ENCODE assay signal across 17 cellular contexts in genomic region chr17:79176792-79177601, GRCh38.
DNase-seq lines count a peak whose midpoint lies in the region; ATAC-seq, FAIRE-seq and TF ChIP-seq lines count a peak whose summit lies in the region.
"Had no signal": no experiment of that assay in that cellular context is flagged by ENCODE, and none has a peak within 500 bp of the region (broad histone marks: within the 10 kb centered on the region; RNA-seq: fewer than 3 reads in every experiment).

No MANE protein-coding gene starts in this region.

- H3K36me3 ChIP-seq in GM23338 (ENCODE audit: insufficient read depth): no peaks in the 10 kb centered on the region
- H3K36me3 ChIP-seq: SJSA1 had no signal

- ATAC-seq in GM23338: peak; percentile 35

- peaks cover 15% of the 10 kb centered on the region for H3K4me1 Mint-ChIP-seq in GM23338

- H3K9me3 Mint-ChIP-seq in GM23338: no peaks in the 10 kb centered on the region
- H3K9me3 Mint-ChIP-seq: CD4-positive, CD25-positive, alpha-beta regulatory T cell had no signal

- H3K36me3 Mint-ChIP-seq in GM23338 (ENCODE audit: low read depth): no peaks in the 10 kb centered on the region
- H3K36me3 Mint-ChIP-seq: CD4-positive, CD25-positive, alpha-beta regulatory T cell had no signal

- no peak overlapping the region for H3K4me3 Mint-ChIP-seq in GM23338
- H3K4me3 Mint-ChIP-seq: CD4-positive, CD25-positive, alpha-beta regulatory T cell had no signal

- no peak overlapping the region; the same call in 1 of the 2 replicates for H3K27ac Mint-ChIP-seq in GM23338
- H3K27ac Mint-ChIP-seq: CD4-positive, CD25-positive, alpha-beta regulatory T cell had no signal

- H3K27ac ChIP-seq in GM23338 (ENCODE audit: low read depth): no peak overlapping the region
- H3K27ac ChIP-seq: SJSA1 had no signal

- no peak overlapping the region for H3K4me3 ChIP-seq in GM23338
- H3K4me3 ChIP-seq: SJSA1 had no signal

- H3K9me2 ChIP-seq in GM23338 (ENCODE audit: insufficient read depth): no peaks in the 10 kb centered on the region

- no peaks in the 10 kb centered on the region for H4K20me1 ChIP-seq in GM23338 (replicated peaks; ENCODE audit: insufficient read depth)

- FAIRE-seq in RCC 7860 (lab: Jason Lieb, UNC): no peak
- FAIRE-seq: G401.6 had no signal

- DNase-seq in A172 (ENCODE audit: low spot score) (peak; percentile 52), GM23338 (ENCODE audit: low spot score) (no peak), RCC 7860 (ENCODE audit: low spot score) (peak; percentile 15), iPS-NIHi11 (ENCODE audit: low spot score) (peak; percentile 55), foreskin melanocyte (no peak), CD1c-positive myeloid dendritic cell (ENCODE audit: extremely low spot score) (no peak), NCI-H2029 (lab: John Stamatoyannopoulos, UW) (no peak)
- DNase-seq: ACHN; CD4-positive, CD25-positive, alpha-beta regulatory T cell; KBM-7; MV-4-11; NCI-H2081; NCI-H510A treated with DMSO at 0.1 percent for 48 hours; NK-92 treated with Interleukin-12 subunit alpha and Interleukin-12 subunit beta, amount 100 ng/mL, for 24 hours; OCI-M1 had no signal

- H3K4me1 ChIP-seq in GM23338 (ENCODE audit: insufficient read depth): no peaks in the 10 kb centered on the region
- H3K4me1 ChIP-seq: SJSA1 had no signal

- peaks cover 15% of the 10 kb centered on the region for H3K27me3 Mint-ChIP-seq in GM23338 (ENCODE audit: insufficient read depth, low read depth, poor library complexity)

- no peaks in the 10 kb centered on the region for H3K27me3 ChIP-seq in GM23338 (ENCODE audit: insufficient read depth)

- H3K79me2 ChIP-seq in GM23338 (replicated peaks; ENCODE audit: insufficient read depth): 0 out of 2 replicates have a peak, but pooled peaks cover 8% of the 10 kb centered on the region

- 0 out of 2 replicates have a peak, but pooled peaks cover 4% of the 10 kb centered on the region for H3F3A ChIP-seq in GM23338 (replicated peaks; ENCODE audit: low read depth)

- H2AFZ ChIP-seq in GM23338: no peak overlapping the region

- no peak for TF ChIP-seq CTCF in GM23338 (conservative IDR thresholded peaks at IDR 0.05; ENCODE audit: low read depth in 2 of 2)

- H3K4me2 ChIP-seq in GM23338: no peak overlapping the region

TF ChIP-seq in GM23338, 12 proteins besides CTCF, POLR2A, EP300 and RAD21:
- TF ChIP-seq STAT1 (IDR thresholded peaks at IDR 0.05; ENCODE audit: unreplicated experiment) (no peak), EZH2phosphoT487 (IDR thresholded peaks at IDR 0.05; ENCODE audit: unreplicated experiment) (no peak), NANOG (IDR thresholded peaks at IDR 0.05; ENCODE audit: borderline replicate concordance) (no peak), JUNB (IDR thresholded peaks at IDR 0.05; ENCODE audit: unreplicated experiment) (no peak), ZNF114 (CRISPR knock-in tag; IDR thresholded peaks at IDR 0.05) (no peak), POLR2AphosphoS5 (IDR thresholded peaks at IDR 0.05; ENCODE audit: low read depth) (no peak), REST (IDR thresholded peaks at IDR 0.05; ENCODE audit: unreplicated experiment) (no peak), ZNF462 (CRISPR knock-in tag; IDR thresholded peaks at IDR 0.05) (no peak), EZH2 (IDR thresholded peaks at IDR 0.05; ENCODE audit: low read depth, unreplicated experiment) (no peak), ETS1 (IDR thresholded peaks at IDR 0.05) (no peak), CREB1 (CRISPR knock-in tag; IDR thresholded peaks at IDR 0.05; ENCODE audit: low read depth) (no peak), ZNF331 (CRISPR knock-in tag; IDR thresholded peaks at IDR 0.05; ENCODE audit: low read depth) (no peak)

Comparison
In these comparisons a context has a peak if more than half of its experiments do, and no peak if none do; other contexts are left out.
1. DNase-seq: peak in A172 (single experiment), RCC 7860 (single experiment) and iPS-NIHi11 (single experiment); none in GM23338 (single experiment), foreskin melanocyte (single experiment), CD1c-positive myeloid dendritic cell (single experiment) and NCI-H2029 (single experiment).